Comparison of ENCODE assay signal across 33 cellular contexts in genomic region chr14:50348933-50349332, GRCh38.
"Had no signal": no experiment of that assay in that cellular context is flagged by ENCODE, and none has a peak within 500 bp of the region (broad histone marks: within the 10 kb centered on the region; RNA-seq: fewer than 3 reads in every experiment).

No MANE protein-coding gene starts in this region.

- ATAC-seq: activated CD8-positive, alpha-beta T cell treated with anti-CD3 and anti-CD28 coated beads, Interleukin-2, amount 10 ng/mL, durations not matched to agents 7 days and 5 days; PC-3; Right ventricle myocardium inferior had no signal

- H3K36me3 ChIP-seq: Peyer's patch had no signal

- DNase-seq: activated CD4-positive, alpha-beta T cell treated with anti-CD3 and anti-CD28 coated beads, Interleukin-2, amount 10 ng/mL, durations not matched to agents 7 days and 5 days; activated CD4-positive, alpha-beta T cell treated with anti-CD3 and anti-CD28 coated beads, Interleukin-2, amount 50 U/mL, for 48 hours; activated CD8-positive, alpha-beta T cell treated with anti-CD3 and anti-CD28 coated beads, Interleukin-2, amount 10 ng/mL, durations not matched to agents 7 days and 5 days; activated gamma-delta T cell; activated naive CD4-positive, alpha-beta T cell treated with Interleukin-2 at 50 U/mL for 16 hours; activated naive CD8-positive, alpha-beta T cell treated with anti-CD3 and anti-CD28 coated beads, Interleukin-2, amount 10 ng/mL, durations not matched to agents 7 days and 5 days; activated T-cell treated with anti-CD3 and anti-CD28 coated beads, Interleukin-2, amount 50 U/mL, for 24 hours; amygdala; caudate nucleus; MM.1S; MV-4-11; NCI-H1092; NCI-H1417; NCI-H146; NCI-H187; NCI-H2029 treated with DMSO at 0.1 percent for 48 hours; NCI-H2107; NCI-H2171; NCI-H510A; NCI-H526; NCI-H748 treated with DMSO at 0.1 percent for 48 hours; NK-92 treated with Interleukin-12 subunit alpha and Interleukin-12 subunit beta, amount 100 ng/mL, for 24 hours; PC-3; Peyer's patch; SIG-M5; SW 1271 had no signal

- H3K27me3 ChIP-seq: Peyer's patch had no signal

- H3K27ac Mint-ChIP-seq: activated CD4-positive, alpha-beta T cell treated with anti-CD3 and anti-CD28 coated beads, Interleukin-2, amount 10 ng/mL, durations not matched to agents 7 days and 5 days; activated CD8-positive, alpha-beta T cell treated with anti-CD3 and anti-CD28 coated beads, Interleukin-2, amount 10 ng/mL, durations not matched to agents 7 days and 5 days; activated naive CD8-positive, alpha-beta T cell treated with anti-CD3 and anti-CD28 coated beads, Interleukin-2, amount 10 ng/mL, durations not matched to agents 7 days and 5 days; activated T-cell treated with anti-CD3 and anti-CD28 coated beads, Interleukin-2, amount 50 U/mL, for 24 hours; activated T-helper 2 cell treated with anti-CD3 and anti-CD28 coated beads, Interferon-gamma antibody, Interleukin-2, Interleukin-4, amounts not matched to agents 10 μg/mL and 5 μg/mL and 100 μg/mL, durations not matched to agents 14 hours and 24 hours and 36 hours; brain; T-helper 2 cell treated with Interferon-gamma antibody and Interleukin-4, amounts not matched to agents 5 μg/mL and 100 μg/mL, for 36 hours had no signal

- H3K27me3 Mint-ChIP-seq: activated CD4-positive, alpha-beta T cell treated with anti-CD3 and anti-CD28 coated beads, Interleukin-2, amount 10 ng/mL, durations not matched to agents 7 days and 5 days; activated naive CD4-positive, alpha-beta T cell treated with anti-CD3 and anti-CD28 coated beads, Interleukin-2, amount 50 U/mL, for 24 hours; activated T-cell treated with anti-CD3 and anti-CD28 coated beads, Interleukin-2, amount 50 U/mL, for 24 hours; brain had no signal

- H3K4me3 ChIP-seq: Peyer's patch had no signal

- H3K9me3 ChIP-seq: Peyer's patch had no signal

- H3K36me3 Mint-ChIP-seq: brain had no signal

- H3K9me3 Mint-ChIP-seq: activated CD4-positive, alpha-beta T cell treated with anti-CD3 and anti-CD28 coated beads, Interleukin-2, amount 10 ng/mL, durations not matched to agents 7 days and 5 days; activated naive CD4-positive, alpha-beta T cell treated with anti-CD3 and anti-CD28 coated beads, Interleukin-2, amount 50 U/mL, for 24 hours; activated naive CD8-positive, alpha-beta T cell treated with anti-CD3 and anti-CD28 coated beads, Interleukin-2, amount 10 ng/mL, durations not matched to agents 7 days and 5 days; activated T-cell treated with anti-CD3 and anti-CD28 coated beads, Interleukin-2, amount 50 U/mL, for 24 hours; activated T-helper 2 cell treated with anti-CD3 and anti-CD28 coated beads, Interferon-gamma antibody, Interleukin-2, Interleukin-4, amounts not matched to agents 10 μg/mL and 5 μg/mL and 100 μg/mL, durations not matched to agents 14 hours and 24 hours and 36 hours; brain; T-helper 2 cell treated with Interferon-gamma antibody and Interleukin-4, amounts not matched to agents 5 μg/mL and 100 μg/mL, for 36 hours had no signal

- H3K4me3 Mint-ChIP-seq: activated CD4-positive, alpha-beta T cell treated with anti-CD3 and anti-CD28 coated beads, Interleukin-2, amount 10 ng/mL, durations not matched to agents 7 days and 5 days; activated CD8-positive, alpha-beta T cell treated with anti-CD3 and anti-CD28 coated beads, Interleukin-2, amount 10 ng/mL, durations not matched to agents 7 days and 5 days; activated naive CD4-positive, alpha-beta T cell treated with anti-CD3 and anti-CD28 coated beads, Interleukin-2, amount 50 U/mL, for 24 hours; activated naive CD8-positive, alpha-beta T cell treated with anti-CD3 and anti-CD28 coated beads, Interleukin-2, amount 10 ng/mL, durations not matched to agents 7 days and 5 days; activated T-cell treated with anti-CD3 and anti-CD28 coated beads, Interleukin-2, amount 50 U/mL, for 24 hours; brain; T-helper 2 cell treated with Interferon-gamma antibody and Interleukin-4, amounts not matched to agents 5 μg/mL and 100 μg/mL, for 36 hours had no signal

- H3K27ac ChIP-seq: KMS-11, Peyer's patch, RWPE1 had no signal
